ENCODE assay signal across 16 cellular contexts in genomic region chr4:145886871-145887240, GRCh38. TPM values are rescaled to one million over a fixed set of nuclear protein-coding genes. Genes with fewer than 3 reads are reported as not detected.
DNase-seq lines count a peak whose midpoint lies in the region; ATAC-seq, FAIRE-seq and TF ChIP-seq lines count a peak whose summit lies in the region.
"Had no signal": no experiment of that assay in that cellular context is flagged by ENCODE, and none has a peak within 500 bp of the region (broad histone marks: within the 10 kb centered on the region; RNA-seq: fewer than 3 reads in every experiment).

No MANE protein-coding gene starts in this region.

- no peak for TF ChIP-seq EP300 in gastroesophageal sphincter (IDR thresholded peaks at IDR 0.05)

- TF ChIP-seq POLR2A in GM12891 (IDR thresholded peaks at IDR 0.05; ENCODE audit: low read depth, low read length) (no peak), NB4 (IDR thresholded peaks at IDR 0.05; ENCODE audit: extremely low read depth, insufficient read length) (no peak), gastroesophageal sphincter (IDR thresholded peaks at IDR 0.05) (no peak)

- no peak for TF ChIP-seq CTCF in NB4 (IDR thresholded peaks at IDR 0.05; ENCODE audit: low read depth, low read length)
- no peak for TF ChIP-seq CTCF in gastroesophageal sphincter (IDR thresholded peaks at IDR 0.05)
- no peak for TF ChIP-seq CTCF in brain microvascular endothelial cell (IDR thresholded peaks at IDR 0.05; ENCODE audit: low read depth, low read length, missing control alignments)
- no peak for TF ChIP-seq CTCF in pancreas (IDR thresholded peaks at IDR 0.05)

- in situ Hi-C loops in brain microvascular endothelial cell (cut with HindIII; ENCODE audit: low pct_ligation_motif_present, low sequenced_read_pairs): no loop called here

- no peaks in the 10 kb centered on the region for H3K9me3 ChIP-seq in gastroesophageal sphincter
- no peaks in the 10 kb centered on the region for H3K9me3 ChIP-seq in pancreas
- H3K9me3 ChIP-seq: neutrophil, upper lobe of left lung had no signal

- intact Hi-C loops in pancreas (cut with DNase I): no loop called here

- FAIRE-seq in GM12891 (lab: Jason Lieb, UNC): peak; percentile 85
- FAIRE-seq in pancreas (lab: Jason Lieb, UNC): no peak

- no peak for DNase-seq in GM12891 (ENCODE audit: insufficient read length, low spot score)
- peak; percentile 2 for DNase-seq in NB4 (ENCODE audit: low read depth)
- DNase-seq in brain microvascular endothelial cell: no peak
- DNase-seq in NCI-H1105 (lab: John Stamatoyannopoulos, UW): no peak
- no peak for DNase-seq in pancreas
- DNase-seq: activated naive CD4-positive, alpha-beta T cell treated with anti-CD3 and anti-CD28 coated beads, Interleukin-2, amount 10 ng/mL, durations not matched to agents 7 days and 5 days; cerebellar nuclear complex; NCI-H2171 treated with DMSO at 0.1 percent for 48 hours; upper lobe of left lung; WERI-Rb-1 had no signal

- H3K27ac ChIP-seq in gastroesophageal sphincter (peak overlapping the region; percentile 31 to 65 (median 54)), rectal smooth muscle tissue (ENCODE audit: low read depth, low read length) (peak overlapping the region; percentile 52), brain microvascular endothelial cell (no peak overlapping the region), pancreas (no peak overlapping the region)
- H3K27ac ChIP-seq: neutrophil, SK-N-MC, WERI-Rb-1 had no signal

- ATAC-seq in gastroesophageal sphincter (peak; percentile 73), pancreas (no peak), HG02571 (IDR thresholded peaks at IDR 0.05; ENCODE audit: unreplicated experiment) (no peak)

- H3K4me1 ChIP-seq in gastroesophageal sphincter: peaks cover 4 to 26% (median 10%) of the 10 kb centered on the region in 3 donors
- peaks cover 10% of the 10 kb centered on the region for H3K4me1 ChIP-seq in rectal smooth muscle tissue (ENCODE audit: control insufficient read depth, insufficient read depth, low read length)
- H3K4me1 ChIP-seq in pancreas: peaks cover 0 to 3% (median 0%) of the 10 kb centered on the region in 3 donors

- H3K4me3 ChIP-seq in NB4 (ENCODE audit: low read depth, low read length): no peak overlapping the region
- H3K4me3 ChIP-seq in gastroesophageal sphincter: no peak overlapping the region
- H3K4me3 ChIP-seq in rectal smooth muscle tissue (ENCODE audit: low read length): no peak overlapping the region
- no peak overlapping the region for H3K4me3 ChIP-seq in brain microvascular endothelial cell (ENCODE audit: low read depth, low read length)
- H3K4me3 ChIP-seq in pancreas: no peak overlapping the region
- H3K4me3 ChIP-seq: lung, SK-N-MC, upper lobe of left lung had no signal

- H3K36me3 ChIP-seq in gastroesophageal sphincter (peaks cover 0 to 17% of the 10 kb centered on the region in 2 donors), rectal smooth muscle tissue (ENCODE audit: control insufficient read depth, insufficient read depth, low read length) (peaks cover 11% of the 10 kb centered on the region), brain microvascular endothelial cell (replicated peaks) (peaks cover 6% of the 10 kb centered on the region), pancreas (no peaks in the 10 kb centered on the region)
- H3K36me3 ChIP-seq: neutrophil had no signal

- no peak overlapping the region for H3K9ac ChIP-seq in rectal smooth muscle tissue (ENCODE audit: low read length)

- H3K27me3 ChIP-seq in gastroesophageal sphincter: no peaks in the 10 kb centered on the region
- no peaks in the 10 kb centered on the region for H3K27me3 ChIP-seq in rectal smooth muscle tissue (ENCODE audit: control insufficient read depth, insufficient read depth, low read length)
- H3K27me3 ChIP-seq in brain microvascular endothelial cell (replicated peaks): no peaks in the 10 kb centered on the region
- H3K27me3 ChIP-seq in pancreas: no peaks in the 10 kb centered on the region
- H3K27me3 ChIP-seq: neutrophil, upper lobe of left lung had no signal

TF ChIP-seq in GM12891, 5 proteins besides CTCF, POLR2A, EP300 and RAD21:
- TF ChIP-seq SPI1 (IDR thresholded peaks at IDR 0.05; ENCODE audit: low read depth, low read length) (no peak), POLR2AphosphoS5 (IDR thresholded peaks at IDR 0.05; ENCODE audit: low read depth, low read length) (no peak), PAX5 (IDR thresholded peaks at IDR 0.05; ENCODE audit: insufficient read depth, low read length, severe bottlenecking) (no peak), TAF1 (IDR thresholded peaks at IDR 0.05; ENCODE audit: low read depth, low read length) (no peak), POU2F2 (IDR thresholded peaks at IDR 0.05; ENCODE audit: low read depth, low read length) (no peak)
TF ChIP-seq in GM12891: peak in this region for 0.

RNA-seq across cellular contexts. Expression of gene ZNF827, which starts 51.8 kb away (rescaled TPM):
- polyA plus RNA-seq in GM12891 (2012; ENCODE audit: low read depth, missing spikeins): 9.4 TPM
- total RNA-seq in gastroesophageal sphincter (10 to 100 TPM in 3 of 4 donors, 1 to 10 TPM in 1; 9.3 to 39.4 (median 20.3) TPM), pancreas (10 to 100 TPM in 1 of 6 donors, 1 to 10 TPM in 5; 4.0 to 13.8 (median 5.3) TPM)
- 1 to 10 TPM; 3.8 to 4.1 TPM for polyA plus RNA-seq in pancreas

Comparison
In these comparisons a context has a peak if more than half of its experiments do, and no peak if none do; other contexts are left out.
1. H3K27ac ChIP-seq: peak in gastroesophageal sphincter (4 of 4) and rectal smooth muscle tissue (single experiment); none in brain microvascular endothelial cell (single experiment) and pancreas (0 of 4).